In the genomic region with DNA sequence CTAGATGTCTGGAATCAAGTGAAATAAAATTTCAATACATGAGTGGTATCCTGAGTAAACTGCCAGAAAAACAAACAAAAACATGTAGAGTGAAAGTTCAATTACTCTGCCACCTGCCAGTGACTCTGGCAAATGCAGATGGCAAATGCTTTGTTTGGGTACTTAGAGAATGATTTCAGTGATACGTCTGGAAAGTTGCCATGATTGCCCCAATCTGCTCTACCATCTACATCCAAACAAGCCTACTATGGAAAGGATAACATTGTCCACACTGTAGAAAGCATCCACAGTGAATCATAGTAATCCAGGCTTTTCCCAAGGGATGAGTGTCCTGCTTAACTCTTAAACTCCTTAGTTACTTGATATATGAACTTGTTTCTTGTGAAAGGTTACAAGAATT, we compare ENCODE assay signal across 1 cellular context.
TF ChIP-seq lines count a peak whose summit lies in the region.

No MANE protein-coding gene starts in this region.

TF ChIP-seq in SK-N-SH, 30 proteins besides CTCF, POLR2A, EP300 and RAD21 (continued from another document):
- TF ChIP-seq, protein P1, sequence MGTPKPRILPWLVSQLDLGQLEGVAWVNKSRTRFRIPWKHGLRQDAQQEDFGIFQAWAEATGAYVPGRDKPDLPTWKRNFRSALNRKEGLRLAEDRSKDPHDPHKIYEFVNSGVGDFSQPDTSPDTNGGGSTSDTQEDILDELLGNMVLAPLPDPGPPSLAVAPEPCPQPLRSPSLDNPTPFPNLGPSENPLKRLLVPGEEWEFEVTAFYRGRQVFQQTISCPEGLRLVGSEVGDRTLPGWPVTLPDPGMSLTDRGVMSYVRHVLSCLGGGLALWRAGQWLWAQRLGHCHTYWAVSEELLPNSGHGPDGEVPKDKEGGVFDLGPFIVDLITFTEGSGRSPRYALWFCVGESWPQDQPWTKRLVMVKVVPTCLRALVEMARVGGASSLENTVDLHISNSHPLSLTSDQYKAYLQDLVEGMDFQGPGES (IDR thresholded peaks at IDR 0.05; ENCODE audit: low read depth, low read length), result no peak
- TF ChIP-seq, protein P2, sequence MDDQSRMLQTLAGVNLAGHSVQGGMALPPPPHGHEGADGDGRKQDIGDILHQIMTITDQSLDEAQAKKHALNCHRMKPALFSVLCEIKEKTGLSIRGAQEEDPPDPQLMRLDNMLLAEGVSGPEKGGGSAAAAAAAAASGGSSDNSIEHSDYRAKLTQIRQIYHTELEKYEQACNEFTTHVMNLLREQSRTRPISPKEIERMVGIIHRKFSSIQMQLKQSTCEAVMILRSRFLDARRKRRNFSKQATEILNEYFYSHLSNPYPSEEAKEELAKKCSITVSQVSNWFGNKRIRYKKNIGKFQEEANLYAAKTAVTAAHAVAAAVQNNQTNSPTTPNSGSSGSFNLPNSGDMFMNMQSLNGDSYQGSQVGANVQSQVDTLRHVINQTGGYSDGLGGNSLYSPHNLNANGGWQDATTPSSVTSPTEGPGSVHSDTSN (IDR thresholded peaks at IDR 0.05), result 0 out of 2 replicates have a peak, but pooled peaks have one; percentile 11
- TF ChIP-seq, protein P3, sequence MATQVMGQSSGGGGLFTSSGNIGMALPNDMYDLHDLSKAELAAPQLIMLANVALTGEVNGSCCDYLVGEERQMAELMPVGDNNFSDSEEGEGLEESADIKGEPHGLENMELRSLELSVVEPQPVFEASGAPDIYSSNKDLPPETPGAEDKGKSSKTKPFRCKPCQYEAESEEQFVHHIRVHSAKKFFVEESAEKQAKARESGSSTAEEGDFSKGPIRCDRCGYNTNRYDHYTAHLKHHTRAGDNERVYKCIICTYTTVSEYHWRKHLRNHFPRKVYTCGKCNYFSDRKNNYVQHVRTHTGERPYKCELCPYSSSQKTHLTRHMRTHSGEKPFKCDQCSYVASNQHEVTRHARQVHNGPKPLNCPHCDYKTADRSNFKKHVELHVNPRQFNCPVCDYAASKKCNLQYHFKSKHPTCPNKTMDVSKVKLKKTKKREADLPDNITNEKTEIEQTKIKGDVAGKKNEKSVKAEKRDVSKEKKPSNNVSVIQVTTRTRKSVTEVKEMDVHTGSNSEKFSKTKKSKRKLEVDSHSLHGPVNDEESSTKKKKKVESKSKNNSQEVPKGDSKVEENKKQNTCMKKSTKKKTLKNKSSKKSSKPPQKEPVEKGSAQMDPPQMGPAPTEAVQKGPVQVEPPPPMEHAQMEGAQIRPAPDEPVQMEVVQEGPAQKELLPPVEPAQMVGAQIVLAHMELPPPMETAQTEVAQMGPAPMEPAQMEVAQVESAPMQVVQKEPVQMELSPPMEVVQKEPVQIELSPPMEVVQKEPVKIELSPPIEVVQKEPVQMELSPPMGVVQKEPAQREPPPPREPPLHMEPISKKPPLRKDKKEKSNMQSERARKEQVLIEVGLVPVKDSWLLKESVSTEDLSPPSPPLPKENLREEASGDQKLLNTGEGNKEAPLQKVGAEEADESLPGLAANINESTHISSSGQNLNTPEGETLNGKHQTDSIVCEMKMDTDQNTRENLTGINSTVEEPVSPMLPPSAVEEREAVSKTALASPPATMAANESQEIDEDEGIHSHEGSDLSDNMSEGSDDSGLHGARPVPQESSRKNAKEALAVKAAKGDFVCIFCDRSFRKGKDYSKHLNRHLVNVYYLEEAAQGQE (IDR thresholded peaks at IDR 0.05; ENCODE audit: low read depth, low read length), result no peak
- TF ChIP-seq FOXM1 (IDR thresholded peaks at IDR 0.05; ENCODE audit: low read depth) (no peak), MXI1 (IDR thresholded peaks at IDR 0.05; ENCODE audit: low read depth, low read length) (no peak)
